In the genomic region with DNA sequence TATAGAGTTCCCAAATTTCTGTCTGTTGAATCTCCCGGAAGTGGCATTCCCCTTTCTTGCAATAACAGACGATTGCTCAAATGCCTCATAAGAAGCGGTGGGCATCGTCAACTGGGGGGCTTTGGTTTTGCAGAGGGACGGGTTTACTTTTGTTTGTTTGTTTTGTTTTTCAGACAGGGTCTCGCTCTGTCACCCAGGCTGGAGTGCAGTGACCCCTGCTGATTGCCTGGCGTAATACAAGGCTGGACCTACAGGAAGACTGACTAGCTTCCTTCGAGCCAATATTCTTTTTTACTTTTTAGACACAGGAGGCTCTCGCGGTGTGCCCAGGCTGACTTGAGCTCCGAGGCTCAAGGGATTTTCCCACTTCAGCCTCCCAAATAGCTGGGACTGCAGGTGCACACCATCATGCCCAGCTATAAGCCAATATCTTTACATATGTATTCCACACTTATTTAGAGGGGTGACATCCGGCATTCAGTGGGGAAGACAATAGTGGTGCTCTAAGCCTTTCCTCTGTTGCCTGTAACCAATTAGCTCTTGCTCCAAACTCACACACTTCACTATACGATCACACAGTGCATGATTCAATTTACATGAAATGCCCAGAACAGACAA, we compare ENCODE assay signal across 8 cellular contexts. TPM values are rescaled to one million over a fixed set of nuclear protein-coding genes. Genes with fewer than 3 reads are reported as not detected.
A peak's percentile ranks its signal among the peaks of the same experiment; 100 is the strongest.
DNase-seq lines count a peak whose midpoint lies in the region; ATAC-seq and TF ChIP-seq lines count a peak whose summit lies in the region.

No MANE protein-coding gene starts in this region.

- no peaks in the 10 kb centered on the region for H3K27me3 ChIP-seq in WERI-Rb-1 (ENCODE audit: insufficient read depth, low read depth, severe bottlenecking)

- no peak overlapping the region for H3K4me3 ChIP-seq in WERI-Rb-1 (ENCODE audit: low read depth, low read length)

- H3K27ac ChIP-seq in WERI-Rb-1: no peak overlapping the region

- peak; percentile 58 for ATAC-seq in HG03565 (IDR thresholded peaks at IDR 0.05; ENCODE audit: unreplicated experiment)

- peak; percentile 63 for TF ChIP-seq CTCF in GM20000 (IDR thresholded peaks at IDR 0.05; ENCODE audit: extremely low read depth, missing control alignments)
- TF ChIP-seq CTCF in WERI-Rb-1 (IDR thresholded peaks at IDR 0.05; ENCODE audit: low read depth, low read length): peak; percentile 81

- H3K36me3 ChIP-seq in WERI-Rb-1: no peaks in the 10 kb centered on the region

- no peaks in the 10 kb centered on the region for H3K9me3 ChIP-seq in WERI-Rb-1 (ENCODE audit: severe bottlenecking)

- peak; percentile 1 for DNase-seq in GF-D8 (lab: John Stamatoyannopoulos, UW)
- peak; percentile 42 for DNase-seq in GM20000 (ENCODE audit: low spot score)
- peak; percentile 63 for DNase-seq in WERI-Rb-1
- DNase-seq in erythroblast (lab: John Stamatoyannopoulos, UW): peak; percentile 39 to 50
- DNase-seq in renal cortical epithelial cell (ENCODE audit: low read depth): peak; percentile 34
- no peak for DNase-seq in A172 (ENCODE audit: low spot score)
- DNase-seq in NCI-H510A (lab: John Stamatoyannopoulos, UW): no peak

- TF ChIP-seq POLR2A in erythroblast (IDR thresholded peaks at IDR 0.05; ENCODE audit: low read length): no peak

RNA-seq across cellular contexts. Expression of a gene that starts 58.1 kb away (rescaled TPM):
- total RNA-seq in renal cortical epithelial cell: 14.6 and 27.0 TPM in 2 replicates
- total RNA-seq in A172 (2014; rRNA removed; shearing (Covaris generic)): 20.7 and 23.9 TPM in 2 replicates

RNA-seq across cellular contexts. Expression of a gene that starts 58.3 kb away (rescaled TPM):
- total RNA-seq in renal cortical epithelial cell: 47.0 and 56.4 TPM in 2 replicates
- 57.0 and 63.4 TPM in 2 replicates for total RNA-seq in A172 (2014; rRNA removed; shearing (Covaris generic))

Comparison
In these comparisons a context has a peak if more than half of its experiments do, and no peak if none do; other contexts are left out.
1. DNase-seq: peak in GF-D8 (single experiment), GM20000 (single experiment), WERI-Rb-1 (single experiment), erythroblast (2 of 2) and renal cortical epithelial cell (single experiment); none in A172 (single experiment) and NCI-H510A (single experiment).